Comparison of ENCODE assay signal across 9 cellular contexts in the genomic region with DNA sequence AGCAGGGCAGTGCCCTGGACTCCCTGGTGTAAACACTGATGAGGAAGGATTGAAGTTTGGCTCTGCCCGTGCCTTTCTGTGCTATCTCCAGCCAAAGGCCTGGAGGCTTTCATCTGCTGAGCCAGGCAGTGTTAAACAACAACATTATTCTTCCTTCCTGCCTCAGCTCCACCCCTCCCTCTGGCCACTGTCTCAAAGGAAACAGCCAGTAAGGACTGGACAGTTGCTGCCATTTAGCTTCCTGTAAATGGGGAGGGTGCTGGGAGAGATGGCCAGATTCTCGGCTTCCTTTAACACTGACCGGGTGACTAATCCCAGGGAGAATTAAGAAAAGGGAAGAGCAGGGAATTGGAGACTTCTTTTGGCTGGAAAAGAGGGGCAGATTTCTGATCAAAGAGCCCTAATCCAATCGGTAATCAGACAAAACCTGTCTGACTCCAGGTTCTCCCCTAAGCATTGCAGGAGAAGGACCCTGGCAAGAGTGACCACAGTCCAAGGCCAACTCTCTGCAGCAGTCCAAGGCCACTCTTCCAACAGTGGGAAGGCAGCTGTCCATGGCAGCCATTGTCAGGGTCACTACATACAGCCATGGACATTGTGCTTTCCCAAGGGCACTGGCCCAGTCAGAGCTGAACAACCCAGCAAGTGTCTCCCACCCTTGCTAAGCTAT. TPM values are rescaled to one million over a fixed set of nuclear protein-coding genes. Genes with fewer than 3 reads are reported as not detected.
A peak's percentile ranks its signal among the peaks of the same experiment; 100 is the strongest.
DNase-seq lines count a peak whose midpoint lies in the region; ATAC-seq, FAIRE-seq and TF ChIP-seq lines count a peak whose summit lies in the region.
"Had no signal": no experiment of that assay in that cellular context is flagged by ENCODE, and none has a peak within 500 bp of the region (broad histone marks: within the 10 kb centered on the region; RNA-seq: fewer than 3 reads in every experiment).

No MANE protein-coding gene starts in this region.

- peak in 3 of 4 donors; percentile 53 to 72 (median 60) for ATAC-seq in pancreas

- H3K4me1 ChIP-seq in GM23248 (ENCODE audit: insufficient read depth): no peaks in the 10 kb centered on the region
- H3K4me1 ChIP-seq in breast epithelium: peaks cover 0 to 16% of the 10 kb centered on the region in 2 donors
- peaks cover 15% of the 10 kb centered on the region for H3K4me1 ChIP-seq in left ventricle myocardium inferior
- H3K4me1 ChIP-seq in pancreas: no peaks in the 10 kb centered on the region
- H3K4me1 ChIP-seq in small intestine (ENCODE audit: control insufficient read depth in 2 of 2, insufficient read depth in 1 of 2, low read depth in 1 of 2, low read length in 1 of 2): no peaks in the 10 kb centered on the region

- peak in 1 of 3 donors; percentile 16 for TF ChIP-seq CTCF in breast epithelium (IDR thresholded peaks at IDR 0.05)
- TF ChIP-seq CTCF in left ventricle myocardium inferior (IDR thresholded peaks at IDR 0.05; ENCODE audit: borderline replicate concordance): no peak
- TF ChIP-seq CTCF in pancreas (IDR thresholded peaks at IDR 0.05): no peak

- H3K4me3 Mint-ChIP-seq in activated naive CD4-positive, alpha-beta T cell treated with anti-CD3 and anti-CD28 coated beads for 36 hours: no peak overlapping the region

- no peak for FAIRE-seq in pancreas (lab: Jason Lieb, UNC)
- no peak for FAIRE-seq in small intestine (lab: Jason Lieb, UNC)

- no peak overlapping the region for H3K27ac ChIP-seq in GM23248
- H3K27ac ChIP-seq in breast epithelium: peak overlapping the region; percentile 68 to 81
- peak overlapping the region; percentile 63 for H3K27ac ChIP-seq in left ventricle myocardium inferior (replicated peaks)
- no peak overlapping the region for H3K27ac ChIP-seq in pancreas
- H3K27ac ChIP-seq in small intestine (ENCODE audit: low read depth in 1 of 2, low read length in 1 of 2): no peak overlapping the region

- H4K20me1 ChIP-seq in GM23248 (ENCODE audit: insufficient read depth): no peaks in the 10 kb centered on the region

- no peak for TF ChIP-seq POLR2A in breast epithelium (IDR thresholded peaks at IDR 0.05)

- H3K36me3 ChIP-seq in GM23248 (ENCODE audit: low read depth) (no peaks in the 10 kb centered on the region), breast epithelium (no peaks in the 10 kb centered on the region), left ventricle myocardium inferior (no peaks in the 10 kb centered on the region), pancreas (no peaks in the 10 kb centered on the region), small intestine (ENCODE audit: control insufficient read depth in 2 of 2, insufficient read depth in 2 of 2, low read length in 2 of 2) (no peaks in the 10 kb centered on the region)

- H3K9ac ChIP-seq in GM23248: no peak overlapping the region

- no peaks in the 10 kb centered on the region for H3K9me2 ChIP-seq in GM23248 (ENCODE audit: insufficient read depth)

- H2AFZ ChIP-seq in GM23248: no peak overlapping the region; the same call in 1 of the 2 replicates

- no peaks in the 10 kb centered on the region for H3K4me1 Mint-ChIP-seq in activated naive CD4-positive, alpha-beta T cell treated with anti-CD3 and anti-CD28 coated beads for 36 hours (ENCODE audit: low read depth)

- 0% methylated on average over 4 of the region's 4 CpGs for WGBS in GM23248 (ENCODE audit: low coverage in 1 of 2, low lambda C conversion rate in 2 of 2, missing lambda C conversion rate in 2 of 2), 2 experiments
- 53 to 54% methylated on average over 4 of the region's 4 CpGs for WGBS in pancreas, 2 donors
- 48 to 69% (median 63%) methylated on average over 4 of the region's 4 CpGs for WGBS in small intestine, 3 donors

- H3K9me3 ChIP-seq in GM23248 (ENCODE audit: low read depth) (no peaks in the 10 kb centered on the region), breast epithelium (peaks cover 0 to 6% of the 10 kb centered on the region in 2 donors), left ventricle myocardium inferior (replicated peaks) (peaks cover 14% of the 10 kb centered on the region), pancreas (no peaks in the 10 kb centered on the region), small intestine (ENCODE audit: control insufficient read depth, low read depth) (no peaks in the 10 kb centered on the region)

- no peak overlapping the region for H3K4me2 ChIP-seq in GM23248 (ENCODE audit: unreplicated experiment)

- intact Hi-C loops in breast epithelium (cut with DNase I; ENCODE audit: low total_unique reads) (no loop called here), left ventricle myocardium inferior (cut with micrococcal nuclease) (no loop called here), pancreas (cut with DNase I) (no loop called here)
- intact Hi-C loops in activated naive CD4-positive, alpha-beta T cell treated with anti-CD3 and anti-CD28 coated beads for 36 hours (cut with micrococcal nuclease): no loop called here

- peak; percentile 12 for DNase-seq in GM23248
- DNase-seq in breast epithelium (ENCODE audit: low spot score in 2 of 2): peak in 1 of 2 donors; percentile 56
- DNase-seq in left ventricle myocardium inferior: no peak
- DNase-seq in pancreas: no peak
- DNase-seq in activated naive CD4-positive, alpha-beta T cell treated with anti-CD3 and anti-CD28 coated beads for 36 hours: no peak
- no peak for DNase-seq in stimulated activated naive CD4-positive, alpha-beta T cell (lab: John Stamatoyannopoulos, UW)
- no peak for DNase-seq in activated CD4-positive, alpha-beta T cell treated with anti-CD3 and anti-CD28 coated beads for 4 hours
- no peak for DNase-seq in small intestine
- DNase-seq: cortex of kidney had no signal

- H3K4me3 ChIP-seq in GM23248: no peak overlapping the region
- H3K4me3 ChIP-seq in breast epithelium: no peak overlapping the region
- no peak overlapping the region for H3K4me3 ChIP-seq in left ventricle myocardium inferior
- no peak overlapping the region for H3K4me3 ChIP-seq in pancreas
- no peak overlapping the region for H3K4me3 ChIP-seq in small intestine (ENCODE audit: low read depth in 1 of 2, low read length in 2 of 2)

- no peaks in the 10 kb centered on the region for H3F3A ChIP-seq in GM23248 (ENCODE audit: insufficient read depth)

- no peaks in the 10 kb centered on the region for H3K36me3 Mint-ChIP-seq in activated naive CD4-positive, alpha-beta T cell treated with anti-CD3 and anti-CD28 coated beads for 36 hours (ENCODE audit: low read depth)

- peaks cover 5% of the 10 kb centered on the region for H3K27me3 Mint-ChIP-seq in activated naive CD4-positive, alpha-beta T cell treated with anti-CD3 and anti-CD28 coated beads for 36 hours (ENCODE audit: low read depth)

- no peaks in the 10 kb centered on the region for H3K79me2 ChIP-seq in GM23248 (ENCODE audit: insufficient read depth)

- no peaks in the 10 kb centered on the region for H3K9me3 Mint-ChIP-seq in activated naive CD4-positive, alpha-beta T cell treated with anti-CD3 and anti-CD28 coated beads for 36 hours

- CTCF ChIA-PET in activated naive CD4-positive, alpha-beta T cell treated with anti-CD3 and anti-CD28 coated beads for 36 hours (lab: Charles Lee): no interaction called here

- H3K27me3 ChIP-seq in GM23248 (replicated peaks; ENCODE audit: insufficient read depth): no peaks in the 10 kb centered on the region
- H3K27me3 ChIP-seq in breast epithelium: no peaks in the 10 kb centered on the region
- no peaks in the 10 kb centered on the region for H3K27me3 ChIP-seq in left ventricle myocardium inferior (ENCODE audit: low read depth)
- no peaks in the 10 kb centered on the region for H3K27me3 ChIP-seq in pancreas
- H3K27me3 ChIP-seq in small intestine (ENCODE audit: control insufficient read depth in 2 of 2, insufficient read depth in 2 of 2, low read length in 2 of 2): no peaks in the 10 kb centered on the region

- no peak overlapping the region for H3K27ac Mint-ChIP-seq in activated naive CD4-positive, alpha-beta T cell treated with anti-CD3 and anti-CD28 coated beads for 36 hours

- in situ Hi-C loops in GM23248 (cut with MboI): no loop called here

RNA-seq across cellular contexts. Expression of gene ADGRF1, which starts 19.6 kb away (rescaled TPM):
- total RNA-seq in GM23248 (2014; rRNA removed; shearing (Covaris generic)): not detected in 2 replicates
- polyA plus RNA-seq in GM23248 (2016; fragmentation: Nextera tagmentation; extraction: Ambion mirVana) (not detected in 2 replicates), pancreas (under 1 TPM; 0.08 to 0.56 TPM), small intestine (1 to 10 TPM; 1.1 to 1.7 (median 1.6) TPM)
- total RNA-seq in breast epithelium (1 to 10 TPM in 1 of 3 donors, under 1 TPM in 1, not detected in 1; 0.66 to 3.5 TPM), left ventricle myocardium inferior (not detected), pancreas (1 to 10 TPM in 2 of 6 donors, under 1 TPM in 4; 0.23 to 1.7 (median 0.48) TPM)
- not detected for total RNA-seq in activated naive CD4-positive, alpha-beta T cell treated with anti-CD3 and anti-CD28 coated beads for 36 hours

Comparison
In these comparisons a context has a peak if more than half of its experiments do, and no peak if none do; other contexts are left out.
1. H3K27ac ChIP-seq: peak in breast epithelium (2 of 2) and left ventricle myocardium inferior (single experiment); none in GM23248 (single experiment), pancreas (0 of 4) and small intestine (0 of 2).